ENCODE assay signal across 8 cellular contexts in the genomic region with DNA sequence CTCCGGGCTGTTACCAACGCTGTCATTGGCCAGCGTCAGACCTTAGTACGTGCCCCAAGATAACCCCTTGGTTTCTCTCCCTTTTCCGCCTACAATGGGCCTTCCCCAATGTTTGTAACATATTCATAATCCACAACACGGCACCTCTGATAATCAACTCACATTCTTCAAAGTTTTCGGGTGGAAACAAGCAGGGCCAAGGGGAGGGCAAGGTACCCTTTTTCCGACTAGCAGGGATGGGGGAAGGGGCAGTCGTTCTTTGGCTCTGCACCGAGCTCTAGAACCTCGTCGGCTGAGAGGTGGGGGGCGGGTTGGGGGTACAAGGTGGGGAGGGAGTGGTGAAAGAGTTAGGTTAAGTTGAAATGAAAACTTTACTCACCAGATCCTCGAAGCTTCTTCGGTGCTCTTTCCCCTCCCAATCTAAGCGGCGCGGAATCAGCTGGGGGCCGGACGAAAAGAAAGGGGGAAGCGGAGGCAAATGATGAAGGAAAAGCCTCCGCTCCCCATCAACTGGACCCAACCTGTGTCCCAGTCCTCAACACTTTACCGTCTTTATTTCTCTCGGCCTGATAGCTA. TPM values are rescaled to one million over a fixed set of nuclear protein-coding genes. Genes with fewer than 3 reads are reported as not detected.
DNase-seq lines count a peak whose midpoint lies in the region; ATAC-seq lines count a peak whose summit lies in the region.

No MANE protein-coding gene starts in this region.

- DNase-seq in NCI-H82 (lab: John Stamatoyannopoulos, UW) (peak; percentile 83), lung microvascular endothelial cell (ENCODE audit: low read depth in 2 of 2) (peak; percentile 76 to 86)
- DNase-seq in activated CD8-positive, alpha-beta T cell treated with anti-CD3 and anti-CD28 coated beads, Interleukin-2, amount 10 ng/mL, durations not matched to agents 7 days and 5 days, result peak; percentile 80
- peak; percentile 64 for DNase-seq in effector CD4-positive, alpha-beta T cell
- DNase-seq in stimulated activated CD8-positive, alpha-beta memory T cell treated with anti-CD3 and anti-CD28 coated beads, Interleukin-12 subunit alpha, Interleukin-12 subunit beta, amount 100 ng/mL, for 24 hours (ENCODE audit: extremely low read depth), result peak; percentile 26

- H3K4me1 Mint-ChIP-seq in activated CD8-positive, alpha-beta T cell treated with anti-CD3 and anti-CD28 coated beads, Interleukin-2, amount 10 ng/mL, durations not matched to agents 7 days and 5 days (ENCODE audit: low read depth), result peaks cover 27% of the 10 kb centered on the region

- CTCF ChIA-PET in activated CD8-positive, alpha-beta T cell treated with anti-CD3 and anti-CD28 coated beads, Interleukin-2, amount 10 ng/mL, durations not matched to agents 7 days and 5 days (lab: Charles Lee), result interaction anchor here (0.8 to 1.3 kb wide), 4 partner anchors 11 to 393 kb away, joined by 3 to 4 read pairs (median 3); a partner anchor contains a TSS

- H4K20me1 ChIP-seq in BLaER1, result no peaks in the 10 kb centered on the region

- peak overlapping the region; percentile 91 for H3K27ac Mint-ChIP-seq in activated CD8-positive, alpha-beta T cell treated with anti-CD3 and anti-CD28 coated beads, Interleukin-2, amount 10 ng/mL, durations not matched to agents 7 days and 5 days

- peak overlapping the region; percentile 56 for H3K27ac ChIP-seq in BLaER1

- peak overlapping the region; percentile 55 for H3K4me2 ChIP-seq in BLaER1

- peaks cover 32% of the 10 kb centered on the region for H3K27me3 ChIP-seq in BLaER1

- ATAC-seq in GM19351 (IDR thresholded peaks at IDR 0.05; ENCODE audit: unreplicated experiment), result peak; percentile 57
- ATAC-seq in HG03442 (IDR thresholded peaks at IDR 0.05; ENCODE audit: unreplicated experiment), result peak; percentile 61
- ATAC-seq in activated CD8-positive, alpha-beta T cell treated with anti-CD3 and anti-CD28 coated beads, Interleukin-2, amount 10 ng/mL, durations not matched to agents 7 days and 5 days, result peak; percentile 76

- no peaks in the 10 kb centered on the region for H3K27me3 Mint-ChIP-seq in activated CD8-positive, alpha-beta T cell treated with anti-CD3 and anti-CD28 coated beads, Interleukin-2, amount 10 ng/mL, durations not matched to agents 7 days and 5 days (ENCODE audit: low read depth)

- H3K9me3 Mint-ChIP-seq in activated CD8-positive, alpha-beta T cell treated with anti-CD3 and anti-CD28 coated beads, Interleukin-2, amount 10 ng/mL, durations not matched to agents 7 days and 5 days (ENCODE audit: insufficient read depth), result no peaks in the 10 kb centered on the region

- H3K4me3 ChIP-seq in BLaER1, result peak overlapping the region; percentile 74

- H3K9me3 ChIP-seq in BLaER1, result no peaks in the 10 kb centered on the region

- H3K36me3 Mint-ChIP-seq in activated CD8-positive, alpha-beta T cell treated with anti-CD3 and anti-CD28 coated beads, Interleukin-2, amount 10 ng/mL, durations not matched to agents 7 days and 5 days (ENCODE audit: low read depth), result peaks cover 10% of the 10 kb centered on the region

- POLR2A ChIA-PET in activated CD8-positive, alpha-beta T cell treated with anti-CD3 and anti-CD28 coated beads, Interleukin-2, amount 10 ng/mL, durations not matched to agents 7 days and 5 days (lab: Charles Lee), result interaction anchor here (0.9 to 2.2 kb wide), 3 partner anchors 15 to 394 kb away, joined by 3 to 6 read pairs (median 4); a partner anchor contains a TSS

- H3K9ac ChIP-seq in BLaER1, result peak overlapping the region; percentile 71

- H3K4me3 Mint-ChIP-seq in activated CD8-positive, alpha-beta T cell treated with anti-CD3 and anti-CD28 coated beads, Interleukin-2, amount 10 ng/mL, durations not matched to agents 7 days and 5 days, result peak overlapping the region; percentile 87

- peaks cover 9% of the 10 kb centered on the region for H3K4me1 ChIP-seq in BLaER1

- no peaks in the 10 kb centered on the region for H3K36me3 ChIP-seq in BLaER1

RNA-seq across cellular contexts. Expression of a gene that starts 1.4 kb away (rescaled TPM):
- 10 to 100 TPM; 20.5 to 21.9 TPM for total RNA-seq in activated CD8-positive, alpha-beta T cell treated with anti-CD3 and anti-CD28 coated beads, Interleukin-2, amount 10 ng/mL, durations not matched to agents 7 days and 5 days
- total RNA-seq in lung microvascular endothelial cell, result 6.1 and 10.7 TPM in 2 replicates

Comparison
In these comparisons a context has a peak if more than half of its experiments do, and no peak if none do; other contexts are left out.
1. Peak in every context shown above with its lines: DNase-seq, ATAC-seq, H3K4me3 ChIP-seq and H3K27ac ChIP-seq.
2. DNase-seq: peak in every context shown above with its lines; median percentile 83 in NCI-H82; 81 in lung microvascular endothelial cell; 80 in activated CD8-positive, alpha-beta T cell treated with anti-CD3 and anti-CD28 coated beads, Interleukin-2, amount 10 ng/mL, durations not matched to agents 7 days and 5 days; 64 in effector CD4-positive, alpha-beta T cell; 26 in stimulated activated CD8-positive, alpha-beta memory T cell treated with anti-CD3 and anti-CD28 coated beads, Interleukin-12 subunit alpha, Interleukin-12 subunit beta, amount 100 ng/mL, for 24 hours.